In genomic region chr22:30385913-30386312, GRCh38 we compare ENCODE assay signal across 1 cellular context.
TF ChIP-seq lines count a peak whose summit lies in the region.

No MANE protein-coding gene starts in this region.

TF ChIP-seq in A549, 52 proteins besides CTCF, POLR2A, EP300 and RAD21:
- TF ChIP-seq ESRRA (IDR thresholded peaks at IDR 0.05; ENCODE audit: borderline replicate concordance, low read length) (no peak), PHF8 (IDR thresholded peaks at IDR 0.05; ENCODE audit: borderline replicate concordance, low read depth) (no peak), POLR2AphosphoS2 (conservative IDR thresholded peaks at IDR 0.05; ENCODE audit: low read length) (no peak)
- TF ChIP-seq, protein P1, sequence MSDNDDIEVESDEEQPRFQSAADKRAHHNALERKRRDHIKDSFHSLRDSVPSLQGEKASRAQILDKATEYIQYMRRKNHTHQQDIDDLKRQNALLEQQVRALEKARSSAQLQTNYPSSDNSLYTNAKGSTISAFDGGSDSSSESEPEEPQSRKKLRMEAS (IDR thresholded peaks at IDR 0.05), result no peak
